24 cellular contexts compared by ENCODE assay signal in the genomic region with DNA sequence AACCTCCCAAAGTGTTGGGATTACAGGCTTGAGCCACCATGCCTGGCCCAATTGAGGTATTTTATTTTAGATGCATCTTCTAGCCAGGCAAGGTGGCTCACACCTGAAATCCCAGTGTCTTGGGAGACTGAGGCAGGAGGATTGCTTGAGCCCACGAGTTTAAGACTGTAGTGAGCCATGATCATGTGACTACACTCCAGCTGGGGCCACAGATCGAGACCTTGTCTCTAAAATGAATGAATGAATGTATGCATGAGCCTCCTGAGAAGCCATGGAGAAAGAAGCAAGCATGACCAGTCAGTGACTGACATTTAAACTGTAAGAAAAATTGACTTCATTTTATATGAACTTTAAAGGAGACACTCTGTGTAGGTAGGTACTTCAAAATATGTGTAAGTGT.
DNase-seq lines count a peak whose midpoint lies in the region; ATAC-seq and TF ChIP-seq lines count a peak whose summit lies in the region.
"Had no signal": no experiment of that assay in that cellular context is flagged by ENCODE, and none has a peak within 500 bp of the region (broad histone marks: within the 10 kb centered on the region; RNA-seq: fewer than 3 reads in every experiment).

No MANE protein-coding gene starts in this region.

- H3K9me3 ChIP-seq in cardiac muscle cell (ENCODE audit: low read depth) (no peaks in the 10 kb centered on the region), PC-9 (ENCODE audit: insufficient read depth, low read depth) (no peaks in the 10 kb centered on the region), aorta (ENCODE audit: control insufficient read depth, low read length) (no peaks in the 10 kb centered on the region), A673 (ENCODE audit: low read depth, low read length, poor library complexity, severe bottlenecking) (no peaks in the 10 kb centered on the region)
- H3K9me3 ChIP-seq: adrenal gland, pancreas, tibial nerve had no signal

- WGBS in aorta, 2 donors: 86 to 89% methylated on average over 2 of the region's 2 CpGs

- peaks cover 15% of the 10 kb centered on the region for H3K79me2 ChIP-seq in PC-9 (ENCODE audit: low read depth)

- peak overlapping the region; percentile 23; the same call in 1 of the 2 replicates for H3K4me2 ChIP-seq in PC-9
- H3K4me2 ChIP-seq: smooth muscle cell had no signal

- H2AFZ ChIP-seq in PC-9: no peak overlapping the region

- H3K9me3 Mint-ChIP-seq in memory B cell: peaks cover 2% of the 10 kb centered on the region
- H3K9me3 Mint-ChIP-seq: natural killer cell had no signal

- TF ChIP-seq CTCF in cardiac muscle cell (IDR thresholded peaks at IDR 0.05; ENCODE audit: low read depth, low read length) (no peak), PC-9 (conservative IDR thresholded peaks at IDR 0.05) (no peak), A673 (conservative IDR thresholded peaks at IDR 0.05; ENCODE audit: low read depth, low read length) (no peak)

- CTCF ChIA-PET in PC-9 (lab: Charles Lee) (no interaction called here), A673 (lab: Charles Lee) (no interaction called here)

- H3K36me3 ChIP-seq in cardiac muscle cell (no peaks in the 10 kb centered on the region), PC-9 (ENCODE audit: low read depth) (no peaks in the 10 kb centered on the region), aorta (ENCODE audit: control insufficient read depth in 1 of 2, insufficient read depth in 2 of 2, low read length in 1 of 2) (no peaks in the 10 kb centered on the region), A673 (ENCODE audit: insufficient read depth, low read length, poor library complexity, severe bottlenecking) (no peaks in the 10 kb centered on the region)
- H3K36me3 ChIP-seq: adrenal gland, pancreas, tibial nerve had no signal

- no peaks in the 10 kb centered on the region for H3K27me3 Mint-ChIP-seq in memory B cell
- H3K27me3 Mint-ChIP-seq: brain had no signal

- BruUV-seq in PC-9 (replicated peaks; lab: Mats Ljungman, UMichigan) (no TSS peak), A673 (replicated peaks; lab: Mats Ljungman, UMichigan) (no TSS peak)

- ATAC-seq in left ventricle myocardium superior: no peak
- ATAC-seq in memory B cell (ENCODE audit: low read depth): no peak
- no peak for ATAC-seq in HG03095 (IDR thresholded peaks at IDR 0.05; ENCODE audit: unreplicated experiment)
- no peak for ATAC-seq in aorta (ENCODE audit: low FRiP score)
- ATAC-seq: natural killer cell, pancreas had no signal

- peaks cover 4% of the 10 kb centered on the region for H3K36me3 Mint-ChIP-seq in memory B cell
- H3K36me3 Mint-ChIP-seq: natural killer cell had no signal

- H3K4me1 Mint-ChIP-seq in memory B cell: peaks cover 45% of the 10 kb centered on the region

- intact Hi-C loops in left ventricle myocardium superior (cut with micrococcal nuclease): no loop called here
- intact Hi-C loops in PC-9 (cut with micrococcal nuclease; ENCODE audit: unreplicated experiment): no loop called here
- intact Hi-C loops in aorta (cut with DNase I): no loop called here
- intact Hi-C loops in A673 (cut with micrococcal nuclease; ENCODE audit: unreplicated experiment): no loop called here

- POLR2A ChIA-PET in PC-9 (lab: Charles Lee; ENCODE audit: unreplicated experiment) (no interaction called here), A673 (lab: Charles Lee; ENCODE audit: low non-redundant PET) (no interaction called here)

- peaks cover 8% of the 10 kb centered on the region for H4K20me1 ChIP-seq in PC-9 (ENCODE audit: insufficient read depth)

- H3K27ac Mint-ChIP-seq in memory B cell: peak overlapping the region; percentile 64

- no peak overlapping the region for H3K4me3 ChIP-seq in cardiac muscle cell
- H3K4me3 ChIP-seq in PC-9: no peak overlapping the region
- H3K4me3 ChIP-seq in aorta (ENCODE audit: low read length in 2 of 2): no peak overlapping the region
- no peak overlapping the region for H3K4me3 ChIP-seq in A673 (ENCODE audit: low read depth, low read length, poor library complexity, severe bottlenecking)
- H3K4me3 ChIP-seq: adrenal gland, pancreas, smooth muscle cell, tibial nerve had no signal

- H3K4me1 ChIP-seq in cardiac muscle cell (ENCODE audit: low read depth): peaks cover 40% of the 10 kb centered on the region
- peaks cover 22% of the 10 kb centered on the region for H3K4me1 ChIP-seq in PC-9 (replicated peaks; ENCODE audit: insufficient read depth)
- peaks cover 0 to 1% of the 10 kb centered on the region in 2 donors for H3K4me1 ChIP-seq in aorta (ENCODE audit: control insufficient read depth in 1 of 2, insufficient read depth in 2 of 2, low read length in 2 of 2)
- peaks cover 23% of the 10 kb centered on the region for H3K4me1 ChIP-seq in A673 (ENCODE audit: insufficient read depth, low read length, poor library complexity, severe bottlenecking)

- H3K27ac ChIP-seq in cardiac muscle cell: peak overlapping the region; percentile 77
- 0 out of 2 replicates have a peak overlapping the region, but pooled peaks have one; percentile 12 for H3K27ac ChIP-seq in PC-9
- no peak overlapping the region for H3K27ac ChIP-seq in aorta (ENCODE audit: low read depth in 1 of 2, low read length in 2 of 2)
- H3K27ac ChIP-seq in A673 (ENCODE audit: low read depth, low read length, poor library complexity, severe bottlenecking): no peak overlapping the region
- H3K27ac ChIP-seq: adrenal gland, epithelial cell of prostate, pancreas, tibial nerve had no signal

- no peaks in the 10 kb centered on the region for H3F3A ChIP-seq in PC-9 (ENCODE audit: insufficient read depth, low read depth)

- no peak for DNase-seq in cardiac muscle cell (ENCODE audit: low read depth in 1 of 2, low spot score in 1 of 2)
- DNase-seq in left ventricle myocardium superior: no peak
- DNase-seq in PC-9: no peak
- no peak for DNase-seq in memory B cell (ENCODE audit: low spot score in 2 of 2)
- no peak for DNase-seq in aorta
- DNase-seq in A673 (ENCODE audit: low spot score): no peak
- DNase-seq: activated CD4-positive, alpha-beta T cell treated with anti-CD3 and anti-CD28 coated beads, Interleukin-2, amount 50 U/mL, for 4 hours; activated CD8-positive, alpha-beta memory T cell treated with anti-CD3 and anti-CD28 coated beads, Interleukin-2, amount 50 U/mL, for 4 hours; adrenal gland; C1 segment of cervical spinal cord; Calu3; effector CD8-positive, alpha-beta T cell; glutamatergic neuron; midbrain; natural killer cell; NCI-H1694 treated with DMSO at 0.1 percent for 48 hours; pancreas; SHP77; stimulated activated CD4-positive, alpha-beta T cell treated with anti-CD3 and anti-CD28 coated beads, Interleukin-2, amount 100 ng/mL, for 24 hours had no signal

- H3K4me3 Mint-ChIP-seq in memory B cell: no peak overlapping the region
- H3K4me3 Mint-ChIP-seq: brain, natural killer cell had no signal

- H3K9me2 ChIP-seq in PC-9 (ENCODE audit: insufficient read depth): no peaks in the 10 kb centered on the region

- H3K27me3 ChIP-seq in cardiac muscle cell: no peaks in the 10 kb centered on the region
- no peaks in the 10 kb centered on the region for H3K27me3 ChIP-seq in PC-9 (ENCODE audit: insufficient read depth, low read depth)
- no peaks in the 10 kb centered on the region for H3K27me3 ChIP-seq in aorta (ENCODE audit: control insufficient read depth in 1 of 2, insufficient read depth in 2 of 2, low read length in 1 of 2)
- H3K27me3 ChIP-seq in A673 (replicated peaks; ENCODE audit: insufficient read depth, low read depth, low read length, poor library complexity): no peaks in the 10 kb centered on the region
- H3K27me3 ChIP-seq: adrenal gland, pancreas, tibial nerve had no signal

Comparison
In these comparisons a context has a peak if more than half of its experiments do, and no peak if none do; other contexts are left out.
1. H3K27ac ChIP-seq: peak in cardiac muscle cell (single experiment) and PC-9 (single experiment); none in aorta (0 of 2) and A673 (single experiment).